ENCODE assay signal across 23 cellular contexts in the genomic region with DNA sequence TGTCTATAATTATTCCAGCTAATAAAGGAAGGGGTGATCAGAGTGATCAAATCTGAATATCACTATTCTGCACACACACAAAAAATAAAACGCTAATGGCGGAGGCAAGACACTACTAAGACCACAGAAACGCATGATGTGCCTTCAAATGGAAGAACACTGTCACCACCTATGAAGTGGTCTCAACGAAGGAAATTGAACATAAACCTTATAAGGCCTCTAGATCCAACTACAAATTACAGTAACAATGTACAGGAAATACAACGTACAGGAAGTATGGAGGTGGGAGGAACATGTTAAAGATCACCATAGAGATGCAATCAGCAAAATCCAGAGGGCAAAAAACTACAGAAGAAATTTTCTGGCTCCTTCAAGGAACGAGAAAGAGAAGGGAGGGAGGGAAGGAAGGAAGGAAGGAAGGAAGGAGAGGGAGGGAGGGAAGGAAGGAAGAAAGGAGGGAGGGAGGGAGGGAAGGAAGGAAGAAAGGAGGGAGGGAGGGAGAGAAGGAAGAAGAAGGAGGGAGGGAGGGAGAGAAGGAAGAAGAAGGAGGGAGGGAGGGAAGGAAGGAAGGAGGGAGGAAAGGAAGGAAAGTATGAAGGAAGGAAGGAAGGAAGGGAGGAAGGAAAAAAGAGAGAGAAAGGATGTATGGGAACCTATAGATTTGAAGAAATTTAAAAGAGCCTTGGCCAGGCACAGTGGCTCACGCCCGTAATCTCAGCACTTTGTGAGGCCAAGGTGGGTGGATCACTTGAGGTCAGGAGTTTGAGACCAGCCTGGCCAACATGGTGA. TPM values are rescaled to one million over a fixed set of nuclear protein-coding genes. Genes with fewer than 3 reads are reported as not detected.
DNase-seq lines count a peak whose midpoint lies in the region; ATAC-seq and TF ChIP-seq lines count a peak whose summit lies in the region.
"Had no signal": no experiment of that assay in that cellular context is flagged by ENCODE, and none has a peak within 500 bp of the region (broad histone marks: within the 10 kb centered on the region; RNA-seq: fewer than 3 reads in every experiment).

No MANE protein-coding gene starts in this region.

- intact Hi-C loops in A673 (cut with micrococcal nuclease; ENCODE audit: unreplicated experiment), result loop anchor here (10.0 kb wide), 1 partner anchor 132 kb away; no protein-coding TSS in a partner anchor
- intact Hi-C loops in CD4-positive, alpha-beta T cell (cut with DNase I, micrococcal nuclease), result no loop called here
- intact Hi-C loops in natural killer cell (cut with micrococcal nuclease), result no loop called here

- H3K27me3 Mint-ChIP-seq in CD4-positive, alpha-beta T cell, result no peaks in the 10 kb centered on the region
- H3K27me3 Mint-ChIP-seq in natural killer cell (ENCODE audit: low read depth in 2 of 2), result peaks cover 0 to 9% of the 10 kb centered on the region in 2 donors
- no peaks in the 10 kb centered on the region for H3K27me3 Mint-ChIP-seq in osteocyte (ENCODE audit: unreplicated experiment)

- TF ChIP-seq CTCF in A673 (conservative IDR thresholded peaks at IDR 0.05; ENCODE audit: low read depth, low read length), result no peak
- TF ChIP-seq CTCF in CD4-positive, alpha-beta T cell (IDR thresholded peaks at IDR 0.05), result no peak
- no peak for TF ChIP-seq CTCF in natural killer cell (IDR thresholded peaks at IDR 0.05)
- TF ChIP-seq CTCF in osteocyte (IDR thresholded peaks at IDR 0.05), result no peak

- H3K9me3 Mint-ChIP-seq in CD4-positive, alpha-beta T cell, result no peaks in the 10 kb centered on the region
- peaks cover 4 to 9% of the 10 kb centered on the region in 2 donors for H3K9me3 Mint-ChIP-seq in activated naive CD4-positive, alpha-beta T cell treated with anti-CD3 and anti-CD28 coated beads, Interleukin-2, amount 50 U/mL, for 72 hours
- no peaks in the 10 kb centered on the region for H3K9me3 Mint-ChIP-seq in natural killer cell
- no peaks in the 10 kb centered on the region for H3K9me3 Mint-ChIP-seq in osteocyte (ENCODE audit: unreplicated experiment)
- H3K9me3 Mint-ChIP-seq: H9 had no signal

- peak overlapping the region; percentile 14 for H3K27ac ChIP-seq in A673 (ENCODE audit: low read depth, low read length, poor library complexity, severe bottlenecking)
- H3K27ac ChIP-seq in CD4-positive, alpha-beta T cell (ENCODE audit: low read depth, low read length), result no peak overlapping the region
- H3K27ac ChIP-seq: HL-60, left lung, pancreas had no signal

- no peaks in the 10 kb centered on the region for H3K36me3 Mint-ChIP-seq in CD4-positive, alpha-beta T cell (ENCODE audit: low read depth)
- H3K36me3 Mint-ChIP-seq in activated naive CD4-positive, alpha-beta T cell treated with anti-CD3 and anti-CD28 coated beads, Interleukin-2, amount 50 U/mL, for 72 hours, result peaks cover 0 to 4% of the 10 kb centered on the region in 2 donors
- H3K36me3 Mint-ChIP-seq in natural killer cell (no peaks in the 10 kb centered on the region), osteocyte (ENCODE audit: unreplicated experiment) (no peaks in the 10 kb centered on the region)

- peak overlapping the region; percentile 63 for H3K27ac Mint-ChIP-seq in CD4-positive, alpha-beta T cell
- H3K27ac Mint-ChIP-seq in activated naive CD4-positive, alpha-beta T cell treated with anti-CD3 and anti-CD28 coated beads, Interleukin-2, amount 50 U/mL, for 72 hours, result peak overlapping the region; percentile 76 to 95
- no peak overlapping the region for H3K27ac Mint-ChIP-seq in natural killer cell
- H3K27ac Mint-ChIP-seq in osteocyte (ENCODE audit: unreplicated experiment), result no peak overlapping the region

- H3K36me3 ChIP-seq in A673 (ENCODE audit: insufficient read depth, low read length, poor library complexity, severe bottlenecking), result no peaks in the 10 kb centered on the region
- H3K36me3 ChIP-seq: esophagus muscularis mucosa, left lung, pancreas had no signal

- H3K27me3 ChIP-seq in A673 (replicated peaks; ENCODE audit: insufficient read depth, low read depth, low read length, poor library complexity), result no peaks in the 10 kb centered on the region
- H3K27me3 ChIP-seq in CD4-positive, alpha-beta T cell (ENCODE audit: control insufficient read depth, insufficient read depth, low read length), result no peaks in the 10 kb centered on the region
- H3K27me3 ChIP-seq: esophagus muscularis mucosa, pancreas had no signal

- POLR2A ChIA-PET in A673 (lab: Charles Lee; ENCODE audit: low non-redundant PET), result no interaction called here
- POLR2A ChIA-PET in CD4-positive, alpha-beta T cell (lab: Charles Lee), result interaction anchor here (0.7 to 2.8 kb wide), 9 partner anchors 11 to 68 kb away, joined by 3 to 22 read pairs (median 4); a partner anchor contains a TSS

- H3K4me3 ChIP-seq in A673 (ENCODE audit: low read depth, low read length, poor library complexity, severe bottlenecking), result no peak overlapping the region
- H3K4me3 ChIP-seq: left lung, pancreas had no signal

- no TSS peak for BruUV-seq in A673 (replicated peaks; lab: Mats Ljungman, UMichigan)

- no peaks in the 10 kb centered on the region for H3K9me3 ChIP-seq in A673 (ENCODE audit: low read depth, low read length, poor library complexity, severe bottlenecking)
- H3K9me3 ChIP-seq in CD4-positive, alpha-beta T cell (ENCODE audit: control insufficient read depth, low read length), result no peaks in the 10 kb centered on the region
- H3K9me3 ChIP-seq: esophagus muscularis mucosa, left lung, pancreas had no signal

- CTCF ChIA-PET in A673 (lab: Charles Lee), result interaction anchor here (0.8 kb wide), 1 partner anchor 48 kb away, joined by 4 read pairs; no protein-coding TSS in a partner anchor
- CTCF ChIA-PET in CD4-positive, alpha-beta T cell (lab: Charles Lee), result interaction anchor here (0.9 to 2.5 kb wide), 10 partner anchors 11 to 75 kb away, joined by 3 to 26 read pairs (median 9); a partner anchor contains a TSS

- peaks cover 43% of the 10 kb centered on the region for H3K4me1 Mint-ChIP-seq in CD4-positive, alpha-beta T cell (ENCODE audit: low read depth)
- H3K4me1 Mint-ChIP-seq in natural killer cell (peaks cover 23 to 27% of the 10 kb centered on the region in 2 donors), osteocyte (ENCODE audit: unreplicated experiment) (peaks cover 27% of the 10 kb centered on the region)

- H3K4me1 ChIP-seq in A673 (ENCODE audit: insufficient read depth, low read length, poor library complexity, severe bottlenecking), result peaks cover 5% of the 10 kb centered on the region
- H3K4me1 ChIP-seq: pancreas had no signal

- DNase-seq in A673 (ENCODE audit: low spot score), result no peak
- DNase-seq in CD4-positive, alpha-beta T cell, result no peak
- no peak for DNase-seq in activated naive CD4-positive, alpha-beta T cell treated with anti-CD3 and anti-CD28 coated beads, Interleukin-2, amount 50 U/mL, for 72 hours (ENCODE audit: low spot score in 2 of 2)
- DNase-seq in natural killer cell, result no peak
- no peak for DNase-seq in HuH-7 (ENCODE audit: low spot score)
- DNase-seq in osteocyte (ENCODE audit: extremely low spot score, unreplicated experiment), result no peak
- DNase-seq: amniotic stem cell; Calu3; EL; H9; KBM-7; MV-4-11; NCI-H1930; NCI-H446; NK-92 treated with Interleukin-12 subunit alpha and Interleukin-12 subunit beta, amount 100 ng/mL, for 24 hours; SW 1271 had no signal

- H3K4me3 Mint-ChIP-seq in CD4-positive, alpha-beta T cell, result peak overlapping the region; percentile 68
- peak overlapping the region; percentile 6 for H3K4me3 Mint-ChIP-seq in natural killer cell
- no peak overlapping the region for H3K4me3 Mint-ChIP-seq in osteocyte (ENCODE audit: unreplicated experiment)

- ATAC-seq in CD4-positive, alpha-beta T cell (ENCODE audit: poor library complexity), result peak; percentile 23
- ATAC-seq in activated naive CD4-positive, alpha-beta T cell treated with anti-CD3 and anti-CD28 coated beads, Interleukin-2, amount 50 U/mL, for 72 hours, result peak; percentile 20 to 45
- ATAC-seq in natural killer cell, result no peak
- ATAC-seq in GM21737 (IDR thresholded peaks at IDR 0.05; ENCODE audit: unreplicated experiment), result no peak

RNA-seq across cellular contexts. Expression of a gene that starts 3.1 kb away (rescaled TPM):
- total RNA-seq in A673 (2021) (not detected in 2 replicates), natural killer cell (not detected), osteocyte (12.0 and 13.0 TPM in 2 replicates)
- not detected for total RNA-seq in CD4-positive, alpha-beta T cell
- under 1 TPM; 0.31 to 0.41 TPM for total RNA-seq in activated naive CD4-positive, alpha-beta T cell treated with anti-CD3 and anti-CD28 coated beads, Interleukin-2, amount 50 U/mL, for 72 hours
- total RNA-seq: Calu3, glomerular endothelial cell, mononuclear cell had no signal

RNA-seq across cellular contexts. Expression of a gene that starts 12.2 kb away (rescaled TPM):
- total RNA-seq in A673 (2021) (61.3 and 68.4 TPM in 2 replicates), natural killer cell (100 to 1,000 TPM; 124 to 162 (median 135) TPM), osteocyte (175 and 176 TPM in 2 replicates)
- total RNA-seq in CD4-positive, alpha-beta T cell, result 10 to 100 TPM; 53.4 to 55.7 TPM
- total RNA-seq in activated naive CD4-positive, alpha-beta T cell treated with anti-CD3 and anti-CD28 coated beads, Interleukin-2, amount 50 U/mL, for 72 hours, result 100 to 1,000 TPM in 1 of 2 donors, 10 to 100 TPM in 1; 74.4 to 112 TPM

RNA-seq across cellular contexts. Expression of a gene that starts 32.7 kb away (rescaled TPM):
- total RNA-seq in A673 (2021), result 45.0 and 51.4 TPM in 2 replicates
- total RNA-seq in CD4-positive, alpha-beta T cell, result under 1 TPM; 0.33 to 0.53 TPM
- total RNA-seq in activated naive CD4-positive, alpha-beta T cell treated with anti-CD3 and anti-CD28 coated beads, Interleukin-2, amount 50 U/mL, for 72 hours, result 1 to 10 TPM; 1.3 to 4.4 TPM
- total RNA-seq in natural killer cell, result 1 to 10 TPM; 1.1 to 2.1 (median 1.5) TPM
- 36.1 and 36.8 TPM in 2 replicates for total RNA-seq in osteocyte
- total RNA-seq: Calu3 had no signal

RNA-seq across cellular contexts. Expression of a gene that starts 38.8 kb away (rescaled TPM):
- 24.6 and 44.7 TPM in 2 replicates for total RNA-seq in A673 (2021)
- total RNA-seq in CD4-positive, alpha-beta T cell, result 10 to 100 TPM in 1 of 2 experiments, 1 to 10 TPM in 1; 10.0 to 11.4 TPM
- total RNA-seq in activated naive CD4-positive, alpha-beta T cell treated with anti-CD3 and anti-CD28 coated beads, Interleukin-2, amount 50 U/mL, for 72 hours, result 1 to 10 TPM in 1 of 2 donors, under 1 TPM in 1; 0.48 to 3.0 TPM
- total RNA-seq in natural killer cell, result 1 to 10 TPM; 2.3 to 7.5 (median 2.6) TPM
- 25,918 and 28,023 TPM in 2 replicates for total RNA-seq in osteocyte

Comparison
In these comparisons a context has a peak if more than half of its experiments do, and no peak if none do; other contexts are left out.
1. ATAC-seq: peak in CD4-positive, alpha-beta T cell (single experiment) and activated naive CD4-positive, alpha-beta T cell treated with anti-CD3 and anti-CD28 coated beads, Interleukin-2, amount 50 U/mL, for 72 hours (2 of 2); none in natural killer cell (0 of 3) and GM21737 (single experiment).
2. H3K27ac Mint-ChIP-seq: peak in CD4-positive, alpha-beta T cell (single experiment) and activated naive CD4-positive, alpha-beta T cell treated with anti-CD3 and anti-CD28 coated beads, Interleukin-2, amount 50 U/mL, for 72 hours (2 of 2); none in natural killer cell (0 of 2) and osteocyte (single experiment).